In the genomic region with DNA sequence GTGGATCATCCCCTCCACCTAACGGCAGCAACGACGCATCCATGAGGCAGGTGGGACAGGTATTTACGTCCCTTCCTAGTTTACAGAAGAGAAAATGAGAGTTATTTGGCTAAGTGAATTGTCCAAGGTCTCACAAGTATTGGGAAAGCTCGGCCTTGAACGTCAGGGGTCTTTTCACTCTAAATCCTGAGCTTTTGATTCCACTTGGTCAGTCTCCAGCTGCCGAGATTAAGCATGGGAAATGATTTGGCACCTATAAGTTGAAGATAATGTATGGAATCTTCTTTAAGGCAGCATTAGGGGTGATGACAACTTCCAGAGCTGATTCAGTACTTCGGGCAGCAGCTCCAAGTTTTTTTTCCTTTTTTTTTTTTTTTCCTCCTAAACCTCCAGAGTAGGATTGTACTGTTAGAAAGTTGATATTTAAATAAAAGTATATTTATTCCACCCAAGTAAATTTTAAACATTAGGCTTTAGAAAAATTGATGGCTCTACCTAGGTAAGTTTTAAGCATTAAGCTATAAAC, we compare ENCODE assay signal across 8 cellular contexts. TPM values are rescaled to one million over a fixed set of nuclear protein-coding genes. Genes with fewer than 3 reads are reported as not detected.
DNase-seq lines count a peak whose midpoint lies in the region; ATAC-seq and TF ChIP-seq lines count a peak whose summit lies in the region.

No MANE protein-coding gene starts in this region.

- H3K9me3 Mint-ChIP-seq in dendritic cell treated with granulocyte-macrophage colony-stimulating factor and Interleukin-4, amounts not matched to agents 40 ng/mL and 50 ng/mL, for 4 days = peaks cover 10% of the 10 kb centered on the region
- no peaks in the 10 kb centered on the region for H3K9me3 Mint-ChIP-seq in nephron

- H3K27me3 Mint-ChIP-seq in dendritic cell treated with granulocyte-macrophage colony-stimulating factor and Interleukin-4, amounts not matched to agents 40 ng/mL and 50 ng/mL, for 4 days = peaks cover 16% of the 10 kb centered on the region
- H3K27me3 Mint-ChIP-seq in nephron (ENCODE audit: low read depth) = peaks cover 10% of the 10 kb centered on the region

- TF ChIP-seq CTCF in C4-2B (conservative IDR thresholded peaks at IDR 0.05) (no peak), nephron (IDR thresholded peaks at IDR 0.05; ENCODE audit: unreplicated experiment in 3 of 3) (no peak)

- H3K36me3 Mint-ChIP-seq in dendritic cell treated with granulocyte-macrophage colony-stimulating factor and Interleukin-4, amounts not matched to agents 40 ng/mL and 50 ng/mL, for 4 days (ENCODE audit: low read depth) = peaks cover 6% of the 10 kb centered on the region
- no peaks in the 10 kb centered on the region for H3K36me3 Mint-ChIP-seq in nephron (ENCODE audit: low read depth)

- peak overlapping the region; percentile 82 for H3K27ac Mint-ChIP-seq in dendritic cell treated with granulocyte-macrophage colony-stimulating factor and Interleukin-4, amounts not matched to agents 40 ng/mL and 50 ng/mL, for 4 days
- no peak overlapping the region for H3K27ac Mint-ChIP-seq in nephron

- peak overlapping the region; percentile 81 for H3K4me3 ChIP-seq in Jurkat, Clone E6-1 (ENCODE audit: low read length)

- peak overlapping the region; percentile 88 for H3K4me3 Mint-ChIP-seq in dendritic cell treated with granulocyte-macrophage colony-stimulating factor and Interleukin-4, amounts not matched to agents 40 ng/mL and 50 ng/mL, for 4 days
- peak overlapping the region; percentile 85 to 92 (median 89) for H3K4me3 Mint-ChIP-seq in nephron

- no peak for DNase-seq in Jurkat, Clone E6-1 (ENCODE audit: low read depth, low spot score)
- DNase-seq in effector CD4-positive, alpha-beta T cell = no peak
- DNase-seq in LoVo (ENCODE audit: low spot score) (no peak), NCI-H1048 (lab: John Stamatoyannopoulos, UW) (no peak)

- ATAC-seq in HG03139 (IDR thresholded peaks at IDR 0.05; ENCODE audit: unreplicated experiment) = no peak

- H3K27ac ChIP-seq in C4-2B = peak overlapping the region; percentile 72

- intact Hi-C loops in dendritic cell treated with granulocyte-macrophage colony-stimulating factor and Interleukin-4, amounts not matched to agents 40 ng/mL and 50 ng/mL, for 4 days (cut with micrococcal nuclease) = loop anchor here (2.0 to 10.0 kb wide), 3 partner anchors 44 to 167 kb away; a partner anchor contains a TSS

- peaks cover 22% of the 10 kb centered on the region for H3K4me1 Mint-ChIP-seq in dendritic cell treated with granulocyte-macrophage colony-stimulating factor and Interleukin-4, amounts not matched to agents 40 ng/mL and 50 ng/mL, for 4 days (ENCODE audit: low read depth)
- peaks cover 14% of the 10 kb centered on the region for H3K4me1 Mint-ChIP-seq in nephron

RNA-seq across cellular contexts. Expression of a gene that starts 0.7 kb away (rescaled TPM):
- polyA plus RNA-seq in Jurkat, Clone E6-1 (2012; ENCODE audit: insufficient read depth, insufficient read length) = 9.6 TPM

RNA-seq across cellular contexts. Expression of a gene that starts 44.9 kb away (rescaled TPM):
- 29.1 TPM for polyA plus RNA-seq in Jurkat, Clone E6-1 (2012; ENCODE audit: insufficient read depth, insufficient read length)

RNA-seq across cellular contexts. Expression of a gene that starts 58.5 kb away (rescaled TPM):
- polyA plus RNA-seq in Jurkat, Clone E6-1 (2012; ENCODE audit: insufficient read depth, insufficient read length) = not detected
